Comparison of ENCODE assay signal across 1 cellular context in the genomic region with DNA sequence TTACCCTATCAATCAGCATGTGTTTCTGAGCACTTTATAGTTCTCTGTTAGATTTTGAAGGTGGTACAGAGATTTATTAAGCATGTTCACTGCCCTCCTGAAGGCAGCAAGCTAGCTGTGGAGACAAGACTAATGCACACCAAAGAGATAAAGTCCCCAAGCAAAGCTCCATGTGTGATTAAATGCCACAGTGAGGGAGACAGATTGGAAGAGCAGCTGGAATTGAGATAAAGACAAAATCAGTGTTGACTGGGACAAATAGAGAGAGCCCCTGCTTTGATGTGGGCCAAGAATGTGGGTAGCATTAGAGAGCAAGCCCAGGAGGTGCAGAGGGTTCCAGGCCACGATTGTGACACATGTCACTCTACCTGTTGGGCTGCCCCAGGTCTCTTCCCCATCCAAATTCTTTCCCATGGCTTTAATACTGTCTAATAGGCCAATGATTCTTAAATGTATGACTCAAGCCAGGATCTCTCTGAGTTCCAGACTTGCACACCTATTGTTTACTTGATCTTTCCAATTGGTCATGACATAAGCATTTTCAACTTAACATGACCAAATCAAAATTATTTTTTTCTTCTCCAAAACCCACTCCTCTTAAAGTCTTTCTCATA.
TF ChIP-seq lines count a peak whose summit lies in the region.

No MANE protein-coding gene starts in this region.

TF ChIP-seq in K562, 482 proteins besides CTCF, POLR2A, EP300 and RAD21 (continued from another document):
- TF ChIP-seq, protein P1, sequence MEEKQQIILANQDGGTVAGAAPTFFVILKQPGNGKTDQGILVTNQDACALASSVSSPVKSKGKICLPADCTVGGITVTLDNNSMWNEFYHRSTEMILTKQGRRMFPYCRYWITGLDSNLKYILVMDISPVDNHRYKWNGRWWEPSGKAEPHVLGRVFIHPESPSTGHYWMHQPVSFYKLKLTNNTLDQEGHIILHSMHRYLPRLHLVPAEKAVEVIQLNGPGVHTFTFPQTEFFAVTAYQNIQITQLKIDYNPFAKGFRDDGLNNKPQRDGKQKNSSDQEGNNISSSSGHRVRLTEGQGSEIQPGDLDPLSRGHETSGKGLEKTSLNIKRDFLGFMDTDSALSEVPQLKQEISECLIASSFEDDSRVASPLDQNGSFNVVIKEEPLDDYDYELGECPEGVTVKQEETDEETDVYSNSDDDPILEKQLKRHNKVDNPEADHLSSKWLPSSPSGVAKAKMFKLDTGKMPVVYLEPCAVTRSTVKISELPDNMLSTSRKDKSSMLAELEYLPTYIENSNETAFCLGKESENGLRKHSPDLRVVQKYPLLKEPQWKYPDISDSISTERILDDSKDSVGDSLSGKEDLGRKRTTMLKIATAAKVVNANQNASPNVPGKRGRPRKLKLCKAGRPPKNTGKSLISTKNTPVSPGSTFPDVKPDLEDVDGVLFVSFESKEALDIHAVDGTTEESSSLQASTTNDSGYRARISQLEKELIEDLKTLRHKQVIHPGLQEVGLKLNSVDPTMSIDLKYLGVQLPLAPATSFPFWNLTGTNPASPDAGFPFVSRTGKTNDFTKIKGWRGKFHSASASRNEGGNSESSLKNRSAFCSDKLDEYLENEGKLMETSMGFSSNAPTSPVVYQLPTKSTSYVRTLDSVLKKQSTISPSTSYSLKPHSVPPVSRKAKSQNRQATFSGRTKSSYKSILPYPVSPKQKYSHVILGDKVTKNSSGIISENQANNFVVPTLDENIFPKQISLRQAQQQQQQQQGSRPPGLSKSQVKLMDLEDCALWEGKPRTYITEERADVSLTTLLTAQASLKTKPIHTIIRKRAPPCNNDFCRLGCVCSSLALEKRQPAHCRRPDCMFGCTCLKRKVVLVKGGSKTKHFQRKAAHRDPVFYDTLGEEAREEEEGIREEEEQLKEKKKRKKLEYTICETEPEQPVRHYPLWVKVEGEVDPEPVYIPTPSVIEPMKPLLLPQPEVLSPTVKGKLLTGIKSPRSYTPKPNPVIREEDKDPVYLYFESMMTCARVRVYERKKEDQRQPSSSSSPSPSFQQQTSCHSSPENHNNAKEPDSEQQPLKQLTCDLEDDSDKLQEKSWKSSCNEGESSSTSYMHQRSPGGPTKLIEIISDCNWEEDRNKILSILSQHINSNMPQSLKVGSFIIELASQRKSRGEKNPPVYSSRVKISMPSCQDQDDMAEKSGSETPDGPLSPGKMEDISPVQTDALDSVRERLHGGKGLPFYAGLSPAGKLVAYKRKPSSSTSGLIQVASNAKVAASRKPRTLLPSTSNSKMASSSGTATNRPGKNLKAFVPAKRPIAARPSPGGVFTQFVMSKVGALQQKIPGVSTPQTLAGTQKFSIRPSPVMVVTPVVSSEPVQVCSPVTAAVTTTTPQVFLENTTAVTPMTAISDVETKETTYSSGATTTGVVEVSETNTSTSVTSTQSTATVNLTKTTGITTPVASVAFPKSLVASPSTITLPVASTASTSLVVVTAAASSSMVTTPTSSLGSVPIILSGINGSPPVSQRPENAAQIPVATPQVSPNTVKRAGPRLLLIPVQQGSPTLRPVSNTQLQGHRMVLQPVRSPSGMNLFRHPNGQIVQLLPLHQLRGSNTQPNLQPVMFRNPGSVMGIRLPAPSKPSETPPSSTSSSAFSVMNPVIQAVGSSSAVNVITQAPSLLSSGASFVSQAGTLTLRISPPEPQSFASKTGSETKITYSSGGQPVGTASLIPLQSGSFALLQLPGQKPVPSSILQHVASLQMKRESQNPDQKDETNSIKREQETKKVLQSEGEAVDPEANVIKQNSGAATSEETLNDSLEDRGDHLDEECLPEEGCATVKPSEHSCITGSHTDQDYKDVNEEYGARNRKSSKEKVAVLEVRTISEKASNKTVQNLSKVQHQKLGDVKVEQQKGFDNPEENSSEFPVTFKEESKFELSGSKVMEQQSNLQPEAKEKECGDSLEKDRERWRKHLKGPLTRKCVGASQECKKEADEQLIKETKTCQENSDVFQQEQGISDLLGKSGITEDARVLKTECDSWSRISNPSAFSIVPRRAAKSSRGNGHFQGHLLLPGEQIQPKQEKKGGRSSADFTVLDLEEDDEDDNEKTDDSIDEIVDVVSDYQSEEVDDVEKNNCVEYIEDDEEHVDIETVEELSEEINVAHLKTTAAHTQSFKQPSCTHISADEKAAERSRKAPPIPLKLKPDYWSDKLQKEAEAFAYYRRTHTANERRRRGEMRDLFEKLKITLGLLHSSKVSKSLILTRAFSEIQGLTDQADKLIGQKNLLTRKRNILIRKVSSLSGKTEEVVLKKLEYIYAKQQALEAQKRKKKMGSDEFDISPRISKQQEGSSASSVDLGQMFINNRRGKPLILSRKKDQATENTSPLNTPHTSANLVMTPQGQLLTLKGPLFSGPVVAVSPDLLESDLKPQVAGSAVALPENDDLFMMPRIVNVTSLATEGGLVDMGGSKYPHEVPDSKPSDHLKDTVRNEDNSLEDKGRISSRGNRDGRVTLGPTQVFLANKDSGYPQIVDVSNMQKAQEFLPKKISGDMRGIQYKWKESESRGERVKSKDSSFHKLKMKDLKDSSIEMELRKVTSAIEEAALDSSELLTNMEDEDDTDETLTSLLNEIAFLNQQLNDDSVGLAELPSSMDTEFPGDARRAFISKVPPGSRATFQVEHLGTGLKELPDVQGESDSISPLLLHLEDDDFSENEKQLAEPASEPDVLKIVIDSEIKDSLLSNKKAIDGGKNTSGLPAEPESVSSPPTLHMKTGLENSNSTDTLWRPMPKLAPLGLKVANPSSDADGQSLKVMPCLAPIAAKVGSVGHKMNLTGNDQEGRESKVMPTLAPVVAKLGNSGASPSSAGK (IDR thresholded peaks at IDR 0.05) = no peak
- TF ChIP-seq TEAD1 (CRISPR knock-in tag; IDR thresholded peaks at IDR 0.05) (0 out of 4 replicates have a peak, but pooled peaks of 1 of the 2 experiments have one; percentile 24), TEAD4 (IDR thresholded peaks at IDR 0.05; ENCODE audit: low read length) (peak; percentile 58), TEAD4 (CRISPR knock-in tag; IDR thresholded peaks at IDR 0.05; ENCODE audit: borderline replicate concordance) (no peak), ATF7 (IDR thresholded peaks at IDR 0.05) (no peak), ZNF324 (CRISPR knock-in tag; IDR thresholded peaks at IDR 0.05) (no peak), KDM1A (IDR thresholded peaks at IDR 0.05) (peak; percentile 81 to 84; a peak in 3 of 4 replicates), HDAC1 (IDR thresholded peaks at IDR 0.05) (peak in 1 of 2 experiments; percentile 55; a peak in 1 of 4 replicates), RCOR1 (IDR thresholded peaks at IDR 0.05; ENCODE audit: borderline replicate concordance in 1 of 2, low read depth in 2 of 2, low read length in 2 of 2) (peak; percentile 36 to 89; a peak in 3 of 4 replicates)
- TF ChIP-seq, protein P2, sequence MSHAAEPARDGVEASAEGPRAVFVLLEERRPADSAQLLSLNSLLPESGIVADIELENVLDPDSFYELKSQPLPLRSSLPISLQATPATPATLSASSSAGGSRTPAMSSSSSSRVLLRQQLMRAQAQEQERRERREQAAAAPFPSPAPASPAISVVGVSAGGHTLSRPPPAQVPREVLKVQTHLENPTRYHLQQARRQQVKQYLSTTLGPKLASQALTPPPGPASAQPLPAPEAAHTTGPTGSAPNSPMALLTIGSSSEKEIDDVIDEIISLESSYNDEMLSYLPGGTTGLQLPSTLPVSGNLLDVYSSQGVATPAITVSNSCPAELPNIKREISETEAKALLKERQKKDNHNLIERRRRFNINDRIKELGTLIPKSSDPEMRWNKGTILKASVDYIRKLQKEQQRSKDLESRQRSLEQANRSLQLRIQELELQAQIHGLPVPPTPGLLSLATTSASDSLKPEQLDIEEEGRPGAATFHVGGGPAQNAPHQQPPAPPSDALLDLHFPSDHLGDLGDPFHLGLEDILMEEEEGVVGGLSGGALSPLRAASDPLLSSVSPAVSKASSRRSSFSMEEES (CRISPR knock-in tag; IDR thresholded peaks at IDR 0.05) = no peak
